ENCODE assay signal across 18 cellular contexts in the genomic region with DNA sequence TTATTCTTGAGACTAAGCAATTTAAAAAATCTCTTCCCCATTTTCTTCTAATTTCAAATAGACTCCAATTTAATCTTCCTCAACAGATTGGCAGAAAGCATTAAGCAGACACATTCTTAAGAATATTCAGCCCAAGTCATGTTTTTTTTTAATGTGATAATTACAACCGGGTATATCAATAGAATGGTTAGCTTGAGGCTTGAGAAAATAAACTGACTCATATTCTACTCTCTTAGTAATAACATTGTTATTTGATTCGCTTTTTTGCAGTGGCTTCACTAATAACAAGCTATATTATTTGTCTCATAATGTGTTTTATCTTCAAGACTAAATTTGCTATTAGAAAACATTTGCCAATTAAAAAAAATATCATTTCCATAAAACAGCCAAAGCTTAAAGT.
"Had no signal": no experiment of that assay in that cellular context is flagged by ENCODE, and none has a peak within 500 bp of the region (broad histone marks: within the 10 kb centered on the region; RNA-seq: fewer than 3 reads in every experiment).

No MANE protein-coding gene starts in this region.

- H3K27me3 ChIP-seq: body of pancreas, gastrocnemius medialis, heart right ventricle, suprapubic skin, vagina had no signal

- H3K27ac ChIP-seq: body of pancreas, gastrocnemius medialis, heart right ventricle, skin epidermis, suprapubic skin, vagina, WERI-Rb-1 had no signal

- H3K9me3 ChIP-seq: body of pancreas, gastrocnemius medialis, heart right ventricle, mucosa of descending colon, suprapubic skin, vagina had no signal

- H3K4me3 ChIP-seq: body of pancreas, gastrocnemius medialis, heart right ventricle, mucosa of descending colon, skin epidermis, suprapubic skin, vagina had no signal

- DNase-seq: activated CD4-positive, alpha-beta T cell treated with anti-CD3 and anti-CD28 coated beads for 1 hour; activated CD4-positive, alpha-beta T cell treated with anti-CD3 and anti-CD28 coated beads, Interleukin-2, amount 50 U/mL, for 4 hours; activated effector memory CD4-positive, alpha-beta T cell treated with anti-CD3 and anti-CD28 coated beads, Interleukin-2, amount 50 U/mL, for 16 hours; activated T-cell treated with anti-CD3 and anti-CD28 coated beads, Interleukin-2, amount 50 U/mL, for 72 hours; body of pancreas; caudate nucleus; gastrocnemius medialis; heart right ventricle; mesenchymal stem cell; mucosa of descending colon; naive B cell; right cardiac atrium; stimulated activated CD4-positive, alpha-beta T cell treated with anti-CD3 and anti-CD28 coated beads, Interleukin-2, amount 100 ng/mL, for 48 hours; trophoblast cell; WERI-Rb-1 had no signal

- H3K36me3 ChIP-seq: gastrocnemius medialis, heart right ventricle, suprapubic skin, vagina, WERI-Rb-1 had no signal

- H3K4me1 ChIP-seq: body of pancreas, gastrocnemius medialis, heart right ventricle, suprapubic skin, vagina had no signal
